11 cellular contexts compared by ENCODE assay signal in genomic region chr16:15757075-15757386, GRCh38.
DNase-seq lines count a peak whose midpoint lies in the region; ATAC-seq, FAIRE-seq and TF ChIP-seq lines count a peak whose summit lies in the region.
"Had no signal": no experiment of that assay in that cellular context is flagged by ENCODE, and none has a peak within 500 bp of the region (broad histone marks: within the 10 kb centered on the region; RNA-seq: fewer than 3 reads in every experiment).

No MANE protein-coding gene starts in this region.

- no peak for FAIRE-seq in kidney (lab: Jason Lieb, UNC)
- no peak for FAIRE-seq in HTR-8/SVneo (lab: Jason Lieb, UNC)
- FAIRE-seq: RCC 7860 had no signal

- TF ChIP-seq POLR2A in HCT116 (IDR thresholded peaks at IDR 0.05; ENCODE audit: borderline replicate concordance, extremely low read depth, insufficient read depth, insufficient read length): no peak

- CTCF ChIA-PET in HCT116 (lab: Charles Lee) (interaction anchor here (0.7 to 1.0 kb wide), 3 partner anchors 9 to 69 kb away, joined by 3 to 4 read pairs (median 3); no protein-coding TSS in a partner anchor), PC-9 (lab: Charles Lee) (interaction anchor here (0.6 to 0.9 kb wide), 8 partner anchors 18 to 374 kb away, joined by 3 to 11 read pairs (median 6); no protein-coding TSS in a partner anchor)

- RAD21 ChIA-PET in HCT116 (lab: Charles Lee; ENCODE audit: low non-redundant PET in 1 of 2, low total read pairs in 2 of 2, uncharacterized antibody in 2 of 2, unreplicated experiment in 2 of 2): no interaction called here

- H3K27me3 ChIP-seq in HCT116 (ENCODE audit: insufficient read depth, low read length): no peaks in the 10 kb centered on the region
- no peaks in the 10 kb centered on the region; the same call in 1 of the 2 replicates for H3K27me3 ChIP-seq in PC-9 (ENCODE audit: insufficient read depth, low read depth)

- no peaks in the 10 kb centered on the region for H3K9me3 ChIP-seq in HCT116 (ENCODE audit: control insufficient read depth in 1 of 2, insufficient read depth in 1 of 2, low read depth in 1 of 2, low read length in 2 of 2)
- H3K9me3 ChIP-seq in PC-9 (ENCODE audit: insufficient read depth, low read depth): no peaks in the 10 kb centered on the region
- H3K9me3 ChIP-seq in kidney (ENCODE audit: control insufficient read depth in 1 of 2, low read length in 2 of 2): no peaks in the 10 kb centered on the region

- intact Hi-C loops in HCT116 (cut with micrococcal nuclease) (no loop called here), PC-9 (cut with micrococcal nuclease; ENCODE audit: unreplicated experiment) (no loop called here), kidney (cut with DNase I) (no loop called here)

- H3K9ac ChIP-seq in HCT116 (ENCODE audit: low read length) (no peak overlapping the region), kidney (ENCODE audit: low read length in 2 of 2) (no peak overlapping the region)

- H2AFZ ChIP-seq in HCT116 (ENCODE audit: low read depth, low read length, poor library complexity, severe bottlenecking) (peak overlapping the region; percentile 21), PC-9 (no peak overlapping the region)

- no peaks in the 10 kb centered on the region; a peak in 1 of 4 replicates for H3K4me1 ChIP-seq in HCT116 (ENCODE audit: control insufficient read depth in 1 of 2, insufficient read depth in 2 of 2, low read length in 2 of 2)
- no peaks in the 10 kb centered on the region for H3K4me1 ChIP-seq in PC-9 (replicated peaks; ENCODE audit: insufficient read depth)
- no peaks in the 10 kb centered on the region for H3K4me1 ChIP-seq in kidney (ENCODE audit: control insufficient read depth in 1 of 2, insufficient read depth in 1 of 2, low read depth in 1 of 2, low read length in 2 of 2)

- H4K20me1 ChIP-seq in HCT116 (ENCODE audit: insufficient read depth) (no peaks in the 10 kb centered on the region), PC-9 (ENCODE audit: insufficient read depth) (no peaks in the 10 kb centered on the region)

- POLR2A ChIA-PET in HCT116 (lab: Charles Lee) (no interaction called here), PC-9 (lab: Charles Lee; ENCODE audit: unreplicated experiment) (interaction anchor here (0.6 kb wide), 1 partner anchor 430 kb away, joined by 8 read pairs; no protein-coding TSS in a partner anchor)

- ATAC-seq in HCT116 (no peak), HG02973 (IDR thresholded peaks at IDR 0.05; ENCODE audit: unreplicated experiment) (no peak), HG03025 (IDR thresholded peaks at IDR 0.05; ENCODE audit: low FRiP score, unreplicated experiment) (no peak)

- no peaks in the 10 kb centered on the region for H3K9me2 ChIP-seq in HCT116 (ENCODE audit: insufficient read depth)
- H3K9me2 ChIP-seq in PC-9 (ENCODE audit: insufficient read depth): no peaks in the 10 kb centered on the region

- TF ChIP-seq CTCF in HCT116 (IDR thresholded peaks at IDR 0.05 in 2 of 3, conservative IDR thresholded peaks at IDR 0.05 in 1 of 3; ENCODE audit: borderline replicate concordance in 1 of 3, insufficient read depth in 1 of 3, low read depth in 2 of 3, low read length in 2 of 3) (no peak), PC-9 (conservative IDR thresholded peaks at IDR 0.05) (no peak), kidney (IDR thresholded peaks at IDR 0.05; ENCODE audit: borderline replicate concordance, extremely low read depth, insufficient read depth) (no peak)

- no TSS peak for BruUV-seq in HCT116 (replicated peaks; lab: Mats Ljungman, UMichigan)
- no TSS peak for BruUV-seq in PC-9 (replicated peaks; lab: Mats Ljungman, UMichigan)

- H3K27ac ChIP-seq in HCT116 (ENCODE audit: low read depth, low read length) (no peak overlapping the region), PC-9 (no peak overlapping the region), kidney (ENCODE audit: low read depth in 2 of 2, low read length in 2 of 2) (no peak overlapping the region)

- TF ChIP-seq RAD21 in HCT116 (IDR thresholded peaks at IDR 0.05; ENCODE audit: low read depth): no peak

- DNase-seq in HCT116 (ENCODE audit: low read depth, low spot score): no peak
- DNase-seq in PC-9: no peak
- peak; percentile 12 for DNase-seq in kidney
- no peak for DNase-seq in activated CD4-positive, alpha-beta T cell treated with anti-CD3 and anti-CD28 coated beads, Interleukin-2, amount 50 U/mL, for 1 hour
- no peak for DNase-seq in HTR-8/SVneo (ENCODE audit: insufficient read length, low spot score)
- DNase-seq: DMS79 had no signal

- H3K79me2 ChIP-seq in HCT116 (ENCODE audit: insufficient read depth, low read length): no peaks in the 10 kb centered on the region
- H3K79me2 ChIP-seq in PC-9 (ENCODE audit: low read depth): no peaks in the 10 kb centered on the region

- peak overlapping the region; percentile 57 for H3K4me2 ChIP-seq in HCT116 (ENCODE audit: low read length)
- peak overlapping the region; percentile 47; the same call in 1 of the 2 replicates for H3K4me2 ChIP-seq in PC-9
- H3K4me2 ChIP-seq: GM23338 had no signal

- H3K36me3 ChIP-seq in HCT116 (ENCODE audit: control insufficient read depth in 1 of 2, insufficient read depth in 2 of 2, low read length in 2 of 2) (no peaks in the 10 kb centered on the region), PC-9 (ENCODE audit: low read depth) (no peaks in the 10 kb centered on the region), kidney (ENCODE audit: control insufficient read depth in 1 of 2, insufficient read depth in 2 of 2, low read length in 2 of 2) (no peaks in the 10 kb centered on the region)

- peak overlapping the region in 1 of 2 experiments; percentile 26; a peak in 2 of 4 replicates for H3K4me3 ChIP-seq in HCT116 (replicated peaks in 1 of 2; ENCODE audit: low read depth in 1 of 2, low read length in 2 of 2)
- H3K4me3 ChIP-seq in PC-9: no peak overlapping the region
- no peak overlapping the region for H3K4me3 ChIP-seq in kidney (ENCODE audit: low read length in 2 of 2)
- H3K4me3 ChIP-seq: GM12878, GM23338 had no signal

- peaks cover 4% of the 10 kb centered on the region; the same call in 1 of the 2 replicates for H3F3A ChIP-seq in PC-9 (ENCODE audit: insufficient read depth, low read depth)

TF ChIP-seq in HCT116, 20 proteins besides CTCF, POLR2A, EP300 and RAD21:
- TF ChIP-seq ELF1 (IDR thresholded peaks at IDR 0.05; ENCODE audit: borderline replicate concordance, low read depth) (no peak), EZH2 (IDR thresholded peaks at IDR 0.05) (no peak), SP1 (IDR thresholded peaks at IDR 0.05; ENCODE audit: low read depth) (no peak), EZH2phosphoT487 (IDR thresholded peaks at IDR 0.05; ENCODE audit: borderline replicate concordance) (no peak), FOSL1 (IDR thresholded peaks at IDR 0.05; ENCODE audit: low read depth) (no peak), EGR1 (IDR thresholded peaks at IDR 0.05; ENCODE audit: low read depth) (no peak)
